ENCODE assay signal across 9 cellular contexts in genomic region chr18:60996822-60997221, GRCh38.
"Had no signal": no experiment of that assay in that cellular context is flagged by ENCODE, and none has a peak within 500 bp of the region (broad histone marks: within the 10 kb centered on the region; RNA-seq: fewer than 3 reads in every experiment).

No MANE protein-coding gene starts in this region.

- H3K4me1 ChIP-seq: HAP-1 had no signal

- H3K9me3 ChIP-seq: HAP-1 had no signal

- H3K27ac ChIP-seq: GM23248 had no signal

- H2AFZ ChIP-seq: GM23248, GM23338 had no signal

- H3K4me2 ChIP-seq: GM23338 had no signal

- H3K4me3 Mint-ChIP-seq: GM23338, H9, HFFc6 had no signal

- H3K4me3 ChIP-seq: GM23248, GM23338, HAP-1 had no signal

- ATAC-seq: GM23338, HCT116 had no signal

- H3K9ac ChIP-seq: GM23248 had no signal

- H3K27ac Mint-ChIP-seq: GM23338, H9, HFFc6 had no signal

- H3K36me3 ChIP-seq: HAP-1 had no signal

- DNase-seq: GM23248, GOT3, H7, H9, HCEC 1CT, HFFc6 had no signal

- H3K4me1 Mint-ChIP-seq: GM23338, H9 had no signal
